Comparison of ENCODE assay signal across 23 cellular contexts in the genomic region with DNA sequence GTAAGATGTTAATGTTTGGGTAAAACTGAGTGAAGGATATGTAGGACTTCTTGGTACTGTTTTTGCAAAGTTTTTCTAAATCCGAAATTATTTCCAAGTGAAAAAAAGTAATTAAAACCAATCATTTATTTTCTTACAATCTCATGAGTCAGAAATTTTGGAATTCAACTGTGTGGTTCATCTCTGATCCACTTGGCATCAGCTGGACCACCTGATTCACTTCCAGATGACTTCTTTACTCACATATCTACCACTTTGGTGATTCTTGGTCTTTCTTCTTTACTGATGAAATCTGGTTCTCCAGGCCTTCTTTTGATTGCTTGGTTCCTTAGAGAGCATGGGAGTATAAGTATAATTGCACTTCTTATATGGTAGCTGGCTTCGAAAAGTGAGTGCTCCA.
"Had no signal": no experiment of that assay in that cellular context is flagged by ENCODE, and none has a peak within 500 bp of the region (broad histone marks: within the 10 kb centered on the region; RNA-seq: fewer than 3 reads in every experiment).

No MANE protein-coding gene starts in this region.

- DNase-seq: activated B cell treated with CpG ODN at 0.5 μM for 24 hours; activated CD4-positive, alpha-beta T cell treated with anti-CD3 and anti-CD28 coated beads for 1 hour; activated CD4-positive, alpha-beta T cell treated with anti-CD3 and anti-CD28 coated beads, Interleukin-2, amount 10 ng/mL, durations not matched to agents 24 days and 14 days; activated CD4-positive, alpha-beta T cell treated with anti-CD3 and anti-CD28 coated beads, Interleukin-2, amount 50 U/mL, for 48 hours; activated CD8-positive, alpha-beta memory T cell treated with anti-CD3 and anti-CD28 coated beads for 24 hours; activated effector memory CD4-positive, alpha-beta T cell treated with anti-CD3 and anti-CD28 coated beads, Interleukin-2, amount 50 U/mL, for 16 hours; activated naive CD4-positive, alpha-beta T cell treated with Interleukin-2 at 50 U/mL for 16 hours; activated T-cell treated with anti-CD3 and anti-CD28 coated beads, Interleukin-2, amount 50 U/mL, for 4 hours; central memory CD4-positive, alpha-beta T cell; MG63; MV-4-11; NCI-H1105; NCI-H1436; NCI-H1694 treated with DMSO at 0.1 percent for 48 hours; NCI-H2029 treated with DMSO at 0.1 percent for 48 hours; NCI-H510A treated with DMSO at 0.1 percent for 48 hours; NCI-H69; PC-3; SHP77 had no signal

- H3K27ac Mint-ChIP-seq: activated B cell treated with CpG ODN at 0.5 μM for 24 hours; activated CD4-positive, alpha-beta T cell treated with anti-CD3 and anti-CD28 coated beads, Interleukin-2, amount 10 ng/mL, durations not matched to agents 24 days and 14 days; activated naive CD4-positive, alpha-beta T cell treated with anti-CD3 and anti-CD28 coated beads, Interleukin-2, amount 50 U/mL, for 72 hours; T-helper 1 cell treated with Interleukin-12 subunit alpha and Interleukin-12 subunit beta and Interleukin-4 antibody, amounts not matched to agents 30 μg/mL and 1 μg/mL, for 36 hours had no signal

- H3K9me3 ChIP-seq: breast epithelium, MG63 had no signal

- H3K27me3 Mint-ChIP-seq: activated B cell treated with CpG ODN at 0.5 μM for 24 hours had no signal

- H3K4me1 ChIP-seq: breast epithelium had no signal

- H3K27ac ChIP-seq: breast epithelium had no signal

- H3K36me3 ChIP-seq: breast epithelium, MG63 had no signal

- H3K4me1 Mint-ChIP-seq: activated CD4-positive, alpha-beta T cell treated with anti-CD3 and anti-CD28 coated beads, Interleukin-2, amount 10 ng/mL, durations not matched to agents 24 days and 14 days had no signal

- FAIRE-seq: RCC 7860 had no signal

- H3K4me3 ChIP-seq: breast epithelium, MG63 had no signal

- ATAC-seq: activated naive CD4-positive, alpha-beta T cell treated with anti-CD3 and anti-CD28 coated beads, Interleukin-2, amount 50 U/mL, for 72 hours; activated T-cell treated with anti-CD3 and anti-CD28 coated beads, Interleukin-2, amount 50 U/mL, for 4 hours; PC-3 had no signal

- H3K27me3 ChIP-seq: breast epithelium, MG63 had no signal

- H3K9me3 Mint-ChIP-seq: activated B cell treated with CpG ODN at 0.5 μM for 24 hours; activated CD4-positive, alpha-beta T cell treated with anti-CD3 and anti-CD28 coated beads, Interleukin-2, amount 10 ng/mL, durations not matched to agents 24 days and 14 days; activated naive CD4-positive, alpha-beta T cell treated with anti-CD3 and anti-CD28 coated beads, Interleukin-2, amount 50 U/mL, for 72 hours; activated T-cell treated with anti-CD3 and anti-CD28 coated beads, Interleukin-2, amount 50 U/mL, for 4 hours; T-helper 1 cell treated with Interleukin-12 subunit alpha and Interleukin-12 subunit beta and Interleukin-4 antibody, amounts not matched to agents 30 μg/mL and 1 μg/mL, for 36 hours had no signal

- H3K36me3 Mint-ChIP-seq: activated naive CD4-positive, alpha-beta T cell treated with anti-CD3 and anti-CD28 coated beads, Interleukin-2, amount 50 U/mL, for 72 hours had no signal

- H3K4me3 Mint-ChIP-seq: activated B cell treated with CpG ODN at 0.5 μM for 24 hours; activated CD4-positive, alpha-beta T cell treated with anti-CD3 and anti-CD28 coated beads, Interleukin-2, amount 10 ng/mL, durations not matched to agents 24 days and 14 days; activated T-cell treated with anti-CD3 and anti-CD28 coated beads, Interleukin-2, amount 50 U/mL, for 4 hours; T-helper 1 cell treated with Interleukin-12 subunit alpha and Interleukin-12 subunit beta and Interleukin-4 antibody, amounts not matched to agents 30 μg/mL and 1 μg/mL, for 36 hours had no signal
